1 cellular context compared by ENCODE assay signal in the genomic region with DNA sequence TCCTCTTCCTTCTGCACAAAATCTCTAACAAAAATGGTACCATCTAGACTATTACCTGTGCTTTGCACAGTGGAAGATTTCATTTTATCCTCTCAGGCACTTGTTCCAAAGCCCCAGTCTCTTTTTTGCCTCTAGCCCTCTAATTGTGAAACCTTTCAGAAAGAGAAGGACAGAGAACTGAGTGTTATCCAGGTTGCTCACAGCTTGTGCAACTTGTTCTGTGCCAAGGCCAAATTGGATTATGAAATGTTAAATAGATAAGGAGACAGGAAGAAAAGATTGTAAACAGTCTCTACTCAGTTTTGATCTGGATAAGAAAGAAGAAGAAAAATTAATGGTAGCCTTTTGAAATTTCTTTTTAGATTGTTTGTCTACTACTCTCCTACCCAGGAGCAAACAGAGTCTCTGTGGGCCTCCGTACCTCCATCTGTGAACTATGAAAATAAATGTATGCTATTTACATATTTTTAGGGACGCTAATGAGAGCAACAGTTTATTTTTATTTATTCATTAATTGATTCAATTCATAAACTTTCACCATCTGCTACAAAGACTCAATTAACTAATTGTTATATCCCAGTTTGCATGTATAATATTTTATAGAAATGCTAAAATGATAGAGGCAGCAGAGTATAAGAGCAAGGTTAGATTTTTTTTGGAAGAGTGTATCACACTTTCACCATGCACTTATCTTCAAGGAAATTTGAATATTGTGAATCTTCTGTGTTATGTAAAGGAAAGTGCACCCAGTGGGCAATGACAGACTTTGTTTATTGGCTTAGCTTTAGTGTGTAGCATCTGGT.
TF ChIP-seq lines count a peak whose summit lies in the region.

No MANE protein-coding gene starts in this region.

TF ChIP-seq in liver, 16 proteins besides CTCF, POLR2A, EP300 and RAD21 (continued from another document):
- TF ChIP-seq, protein P1, sequence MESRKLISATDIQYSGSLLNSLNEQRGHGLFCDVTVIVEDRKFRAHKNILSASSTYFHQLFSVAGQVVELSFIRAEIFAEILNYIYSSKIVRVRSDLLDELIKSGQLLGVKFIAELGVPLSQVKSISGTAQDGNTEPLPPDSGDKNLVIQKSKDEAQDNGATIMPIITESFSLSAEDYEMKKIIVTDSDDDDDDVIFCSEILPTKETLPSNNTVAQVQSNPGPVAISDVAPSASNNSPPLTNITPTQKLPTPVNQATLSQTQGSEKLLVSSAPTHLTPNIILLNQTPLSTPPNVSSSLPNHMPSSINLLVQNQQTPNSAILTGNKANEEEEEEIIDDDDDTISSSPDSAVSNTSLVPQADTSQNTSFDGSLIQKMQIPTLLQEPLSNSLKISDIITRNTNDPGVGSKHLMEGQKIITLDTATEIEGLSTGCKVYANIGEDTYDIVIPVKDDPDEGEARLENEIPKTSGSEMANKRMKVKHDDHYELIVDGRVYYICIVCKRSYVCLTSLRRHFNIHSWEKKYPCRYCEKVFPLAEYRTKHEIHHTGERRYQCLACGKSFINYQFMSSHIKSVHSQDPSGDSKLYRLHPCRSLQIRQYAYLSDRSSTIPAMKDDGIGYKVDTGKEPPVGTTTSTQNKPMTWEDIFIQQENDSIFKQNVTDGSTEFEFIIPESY (IDR thresholded peaks at IDR 0.05): peak; percentile 82
